8 cellular contexts compared by ENCODE assay signal in the genomic region with DNA sequence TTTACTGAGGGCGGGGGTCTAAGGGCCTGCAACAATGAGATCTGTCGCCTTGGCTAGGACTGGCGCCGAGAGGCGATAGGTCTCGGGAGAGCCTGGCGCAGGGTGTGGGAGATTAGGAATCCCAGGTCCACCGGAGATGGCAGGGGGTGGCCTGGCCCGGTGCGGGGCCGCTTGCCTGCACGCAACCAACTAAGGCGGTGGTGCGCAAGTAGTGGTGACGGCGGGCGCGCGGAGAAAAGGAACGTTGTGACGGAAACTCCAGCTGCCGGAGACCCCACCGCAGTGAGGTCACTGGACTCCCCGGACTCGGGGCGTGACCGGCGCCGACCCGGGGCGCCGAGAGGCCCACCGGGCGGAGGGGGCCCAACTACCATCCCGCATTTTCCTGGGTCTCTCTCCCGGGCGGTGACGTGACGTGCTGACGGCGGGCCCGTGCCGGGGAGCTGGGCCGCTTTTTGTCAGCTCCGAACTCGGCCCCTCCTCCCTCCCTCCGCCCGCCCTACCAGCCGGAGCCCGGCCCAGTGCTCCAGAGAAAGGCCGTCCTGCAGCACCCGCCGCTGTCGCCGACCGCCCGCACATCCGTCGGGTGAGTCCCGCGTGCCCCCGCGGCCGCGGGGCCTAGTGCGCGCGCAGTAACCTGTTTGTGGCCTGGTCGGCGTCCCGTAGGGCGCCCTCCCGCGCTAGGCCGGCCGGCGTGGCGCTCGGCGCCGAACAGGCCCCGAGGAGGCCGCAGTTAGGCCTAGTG. TPM values are rescaled to one million over a fixed set of nuclear protein-coding genes. Genes with fewer than 3 reads are reported as not detected.
DNase-seq lines count a peak whose midpoint lies in the region; ATAC-seq and TF ChIP-seq lines count a peak whose summit lies in the region.

A gene (plus strand): TSS at position 521 of the 745 bp plus-strand sequence. CDS start 18,556 bp downstream, outside the sequence.

- H3K4me1 Mint-ChIP-seq in activated naive CD8-positive, alpha-beta T cell treated with anti-CD3 and anti-CD28 coated beads, Interleukin-2, amount 10 ng/mL, durations not matched to agents 7 days and 5 days: peaks cover 7% of the 10 kb centered on the region
- no peaks in the 10 kb centered on the region for H3K4me1 Mint-ChIP-seq in Calu3 (ENCODE audit: low read depth, unreplicated experiment)

- H3K27ac ChIP-seq in thyroid gland: peak within 1 kb of the TSS in 1 of 3 donors; percentile 85

- ATAC-seq in activated naive CD8-positive, alpha-beta T cell treated with anti-CD3 and anti-CD28 coated beads, Interleukin-2, amount 10 ng/mL, durations not matched to agents 7 days and 5 days (ENCODE audit: low read depth): peak; percentile 59

- no peaks in the 10 kb centered on the region for H3K27me3 Mint-ChIP-seq in activated naive CD8-positive, alpha-beta T cell treated with anti-CD3 and anti-CD28 coated beads, Interleukin-2, amount 10 ng/mL, durations not matched to agents 7 days and 5 days
- H3K27me3 Mint-ChIP-seq in Calu3 (ENCODE audit: unreplicated experiment): no peaks in the 10 kb centered on the region

- H3K9me3 ChIP-seq in thyroid gland: no peaks in the 10 kb centered on the region

- peak within 1 kb of the TSS in 2 of 3 donors; percentile 39 to 62 for H3K4me3 ChIP-seq in thyroid gland (replicated peaks in 1 of 3)

- peak within 1 kb of the TSS; percentile 89 for H3K4me3 Mint-ChIP-seq in activated naive CD8-positive, alpha-beta T cell treated with anti-CD3 and anti-CD28 coated beads, Interleukin-2, amount 10 ng/mL, durations not matched to agents 7 days and 5 days
- no peak within 1 kb of the TSS for H3K4me3 Mint-ChIP-seq in Calu3 (ENCODE audit: low read depth, unreplicated experiment)

- TF ChIP-seq POLR2A in thyroid gland (IDR thresholded peaks at IDR 0.05): no peak

- intact Hi-C loops in thyroid gland (cut with DNase I) (no loop called here), Calu3 (cut with micrococcal nuclease; ENCODE audit: unreplicated experiment) (no loop called here)

- TF ChIP-seq CTCF in thyroid gland (IDR thresholded peaks at IDR 0.05) (no peak), Calu3 (IDR thresholded peaks at IDR 0.05; ENCODE audit: unreplicated experiment) (no peak)

- DNase-seq in activated T-cell treated with anti-CD3 and anti-CD28 coated beads for 1 hour (ENCODE audit: low read depth) (peak; percentile 42), NCI-H2196 (lab: John Stamatoyannopoulos, UW; ENCODE audit: unreplicated experiment) (peak; percentile 48), medulla oblongata (ENCODE audit: extremely low spot score) (peak; percentile 22), thyroid gland (peak; percentile 58 to 61), Calu3 (no peak), AG08395 (ENCODE audit: low spot score) (no peak)
- no peak for DNase-seq in activated T-cell treated with anti-CD3 and anti-CD28 coated beads, Interleukin-2, amount 50 U/mL, for 48 hours
- DNase-seq in activated naive CD8-positive, alpha-beta T cell treated with anti-CD3 and anti-CD28 coated beads, Interleukin-2, amount 10 ng/mL, durations not matched to agents 7 days and 5 days: peak; percentile 75

- no TSS peak for BruUV-seq in Calu3 (replicated peaks; lab: Mats Ljungman, UMichigan)

- no peaks in the 10 kb centered on the region for H3K9me3 Mint-ChIP-seq in activated naive CD8-positive, alpha-beta T cell treated with anti-CD3 and anti-CD28 coated beads, Interleukin-2, amount 10 ng/mL, durations not matched to agents 7 days and 5 days
- H3K9me3 Mint-ChIP-seq in Calu3 (ENCODE audit: low read depth, unreplicated experiment): no peaks in the 10 kb centered on the region

- no peaks in the 10 kb centered on the region for H3K4me1 ChIP-seq in thyroid gland

- no peaks in the 10 kb centered on the region for H3K27me3 ChIP-seq in thyroid gland

- peaks cover 7% of the 10 kb centered on the region for H3K36me3 Mint-ChIP-seq in activated naive CD8-positive, alpha-beta T cell treated with anti-CD3 and anti-CD28 coated beads, Interleukin-2, amount 10 ng/mL, durations not matched to agents 7 days and 5 days
- no peaks in the 10 kb centered on the region for H3K36me3 Mint-ChIP-seq in Calu3 (ENCODE audit: insufficient read depth, unreplicated experiment)

- POLR2A ChIA-PET in activated naive CD8-positive, alpha-beta T cell treated with anti-CD3 and anti-CD28 coated beads, Interleukin-2, amount 10 ng/mL, durations not matched to agents 7 days and 5 days (lab: Charles Lee): interaction anchor here (0.5 to 1.2 kb wide), 4 partner anchors 22 to 94 kb away, joined by 3 to 4 read pairs (median 3); no protein-coding TSS in a partner anchor

- no peaks in the 10 kb centered on the region for H3K36me3 ChIP-seq in thyroid gland

- WGBS in thyroid gland, 2 donors: 0% methylated on average over 1 to 6 of the region's 83 CpGs

- CTCF ChIA-PET in Calu3 (lab: Charles Lee): no interaction called here

- H3K27ac Mint-ChIP-seq in activated naive CD8-positive, alpha-beta T cell treated with anti-CD3 and anti-CD28 coated beads, Interleukin-2, amount 10 ng/mL, durations not matched to agents 7 days and 5 days: peak within 1 kb of the TSS; percentile 99
- H3K27ac Mint-ChIP-seq in Calu3 (ENCODE audit: unreplicated experiment): no peak within 1 kb of the TSS

RNA-seq across cellular contexts. Expression of the gene that starts here (rescaled TPM):
- total RNA-seq in activated naive CD8-positive, alpha-beta T cell treated with anti-CD3 and anti-CD28 coated beads, Interleukin-2, amount 10 ng/mL, durations not matched to agents 7 days and 5 days: 10 to 100 TPM; 16.7 to 20.9 TPM
- total RNA-seq in thyroid gland (10 to 100 TPM in 2 of 4 donors, not detected in 2; 30.1 to 44.5 TPM), Calu3 (2022) (not detected in 2 replicates)

Comparison
In these comparisons a context has a peak if more than half of its experiments do, and no peak if none do; other contexts are left out.
1. DNase-seq: peak in activated T-cell treated with anti-CD3 and anti-CD28 coated beads for 1 hour (single experiment), NCI-H2196 (single experiment), activated naive CD8-positive, alpha-beta T cell treated with anti-CD3 and anti-CD28 coated beads, Interleukin-2, amount 10 ng/mL, durations not matched to agents 7 days and 5 days (single experiment), medulla oblongata (single experiment) and thyroid gland (2 of 2); none in activated T-cell treated with anti-CD3 and anti-CD28 coated beads, Interleukin-2, amount 50 U/mL, for 48 hours (0 of 2), Calu3 (single experiment) and AG08395 (single experiment).